9 cellular contexts compared by ENCODE assay signal in the genomic region with DNA sequence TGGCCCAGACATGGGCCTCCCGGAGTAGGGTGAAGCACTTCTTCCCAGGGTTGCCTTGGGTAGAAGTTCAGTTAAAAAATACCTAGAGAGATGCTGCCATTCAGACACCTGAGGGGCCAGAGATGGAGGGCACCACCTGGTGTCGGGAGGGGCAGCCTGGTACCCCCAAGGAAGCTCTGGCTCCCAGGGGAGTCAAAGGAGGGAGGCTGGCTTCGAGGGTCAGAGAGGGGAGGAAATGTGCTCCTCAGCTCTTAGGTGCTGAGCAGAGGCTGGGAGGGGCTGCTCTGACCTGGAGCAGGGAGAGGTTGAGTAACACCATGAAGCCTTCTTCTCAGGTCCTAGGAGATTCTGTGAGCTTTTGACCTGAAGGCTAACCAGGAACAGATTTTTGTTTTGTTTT. TPM values are rescaled to one million over a fixed set of nuclear protein-coding genes. Genes with fewer than 3 reads are reported as not detected.
A peak's percentile ranks its signal among the peaks of the same experiment; 100 is the strongest.
DNase-seq lines count a peak whose midpoint lies in the region; ATAC-seq, FAIRE-seq and TF ChIP-seq lines count a peak whose summit lies in the region.
"Had no signal": no experiment of that assay in that cellular context is flagged by ENCODE, and none has a peak within 500 bp of the region (broad histone marks: within the 10 kb centered on the region; RNA-seq: fewer than 3 reads in every experiment).

No MANE protein-coding gene starts in this region.

- WGBS in testis, 2 donors = 26 to 30% methylated on average over 3 of the region's 3 CpGs

- H3K9me3 ChIP-seq in keratinocyte (ENCODE audit: control insufficient read depth, low read depth, low read length) (no peaks in the 10 kb centered on the region), testis (no peaks in the 10 kb centered on the region)

- H3K36me3 ChIP-seq in keratinocyte (ENCODE audit: control insufficient read depth in 2 of 2, extremely low read depth in 1 of 2, insufficient read depth in 2 of 2, low read length in 2 of 2) = peaks cover 0 to 2% of the 10 kb centered on the region in 2 experiments
- H3K36me3 ChIP-seq in testis (ENCODE audit: low read depth, missing control alignments) = no peaks in the 10 kb centered on the region

- no peaks in the 10 kb centered on the region for H3K9me3 Mint-ChIP-seq in activated CD4-positive, alpha-beta T cell treated with anti-CD3 and anti-CD28 coated beads, Interleukin-2, amount 10 ng/mL, durations not matched to agents 24 days and 14 days
- no peaks in the 10 kb centered on the region for H3K9me3 Mint-ChIP-seq in activated T-helper 17 cell treated with anti-CD3 and anti-CD28 coated beads, Interleukin-2, amount 50 U/mL, for 72 hours

- H3K79me2 ChIP-seq in keratinocyte (ENCODE audit: control insufficient read depth, insufficient read depth, low read length) = peaks cover 30% of the 10 kb centered on the region

- FAIRE-seq in keratinocyte (lab: Jason Lieb, UNC) = no peak

- no peak for ATAC-seq in activated T-helper 17 cell treated with anti-CD3 and anti-CD28 coated beads, Interleukin-2, amount 50 U/mL, for 72 hours (replicated peaks)

- H3K4me1 ChIP-seq in keratinocyte (ENCODE audit: control insufficient read depth, extremely low read depth, insufficient read depth, low read length) (peaks cover 36% of the 10 kb centered on the region), testis (peaks cover 34% of the 10 kb centered on the region)

- no peaks in the 10 kb centered on the region for H3K9me1 ChIP-seq in keratinocyte (ENCODE audit: control insufficient read depth, extremely low read depth, insufficient read depth, low read length)

- H3K4me3 Mint-ChIP-seq in activated CD4-positive, alpha-beta T cell treated with anti-CD3 and anti-CD28 coated beads, Interleukin-2, amount 10 ng/mL, durations not matched to agents 24 days and 14 days = peak overlapping the region; percentile 99
- H3K4me3 Mint-ChIP-seq in activated T-helper 17 cell treated with anti-CD3 and anti-CD28 coated beads, Interleukin-2, amount 50 U/mL, for 72 hours = peak overlapping the region; percentile 96

- H3K9ac ChIP-seq in keratinocyte (ENCODE audit: control insufficient read depth, extremely low read depth, insufficient read depth, low read length) = peak overlapping the region; percentile 63

- H3K4me1 Mint-ChIP-seq in activated CD4-positive, alpha-beta T cell treated with anti-CD3 and anti-CD28 coated beads, Interleukin-2, amount 10 ng/mL, durations not matched to agents 24 days and 14 days = peaks cover 65% of the 10 kb centered on the region
- H3K4me1 Mint-ChIP-seq in activated T-helper 17 cell treated with anti-CD3 and anti-CD28 coated beads, Interleukin-2, amount 50 U/mL, for 72 hours = peaks cover 48% of the 10 kb centered on the region

- H4K20me1 ChIP-seq in keratinocyte (ENCODE audit: control insufficient read depth, extremely low read depth, insufficient read depth, low read length) = no peaks in the 10 kb centered on the region

- peak overlapping the region in 2 of 3 experiments; percentile 73 to 87 for H3K4me3 ChIP-seq in keratinocyte (ENCODE audit: control insufficient read depth in 2 of 3, extremely low read depth in 1 of 3, insufficient read depth in 2 of 3, low read depth in 1 of 3, low read length in 3 of 3)
- no peak overlapping the region for H3K4me3 ChIP-seq in testis

- no peak overlapping the region for H2AFZ ChIP-seq in keratinocyte (ENCODE audit: control insufficient read depth, low read length)

- H3K36me3 Mint-ChIP-seq in activated CD4-positive, alpha-beta T cell treated with anti-CD3 and anti-CD28 coated beads, Interleukin-2, amount 10 ng/mL, durations not matched to agents 24 days and 14 days (ENCODE audit: low read depth) = peaks cover 28% of the 10 kb centered on the region
- peaks cover 22% of the 10 kb centered on the region for H3K36me3 Mint-ChIP-seq in activated T-helper 17 cell treated with anti-CD3 and anti-CD28 coated beads, Interleukin-2, amount 50 U/mL, for 72 hours (ENCODE audit: low read depth)

- intact Hi-C loops in activated CD4-positive, alpha-beta T cell treated with anti-CD3 and anti-CD28 coated beads, Interleukin-2, amount 10 ng/mL, durations not matched to agents 24 days and 14 days (cut with micrococcal nuclease) = loop anchor here (2.0 to 5.0 kb wide), 7 partner anchors 13 to 553 kb away; a partner anchor contains a TSS
- intact Hi-C loops in testis (cut with DNase I; ENCODE audit: low total_unique reads) = no loop called here

- H3K4me2 ChIP-seq in keratinocyte (ENCODE audit: control insufficient read depth, extremely low read depth, insufficient read depth, low read depth, low read length) = peak overlapping the region; percentile 85

- H3K27me3 ChIP-seq in keratinocyte (ENCODE audit: control insufficient read depth, extremely low read depth, insufficient read depth, low read length) (no peaks in the 10 kb centered on the region), testis (no peaks in the 10 kb centered on the region)

- H3K27ac ChIP-seq in keratinocyte (ENCODE audit: control insufficient read depth, insufficient read depth, low read length) (no peak overlapping the region), testis (peak overlapping the region; percentile 15 to 82)

- H3K27ac Mint-ChIP-seq in activated CD4-positive, alpha-beta T cell treated with anti-CD3 and anti-CD28 coated beads, Interleukin-2, amount 10 ng/mL, durations not matched to agents 24 days and 14 days = peak overlapping the region; percentile 90
- H3K27ac Mint-ChIP-seq in activated T-helper 17 cell treated with anti-CD3 and anti-CD28 coated beads, Interleukin-2, amount 50 U/mL, for 72 hours = peak overlapping the region; percentile 99

- no peak for TF ChIP-seq POLR2A in testis (IDR thresholded peaks at IDR 0.05)

- DNase-seq in activated CD4-positive, alpha-beta T cell treated with anti-CD3 and anti-CD28 coated beads, Interleukin-2, amount 10 ng/mL, durations not matched to agents 24 days and 14 days = no peak
- no peak for DNase-seq in activated CD4-positive, alpha-beta T cell treated with anti-CD3 and anti-CD28 coated beads for 4 hours
- no peak for DNase-seq in keratinocyte (ENCODE audit: low read depth, low spot score)
- no peak for DNase-seq in testis
- DNase-seq in NCI-H1092 treated with DMSO at 0.1 percent for 48 hours (lab: John Stamatoyannopoulos, UW) = no peak
- DNase-seq in medulla oblongata (ENCODE audit: extremely low spot score) = no peak
- DNase-seq in NOMO-1 (lab: John Stamatoyannopoulos, UW; ENCODE audit: unreplicated experiment in 2 of 2) = no peak
- DNase-seq: NCI-H524 treated with DMSO at 0.1 percent for 48 hours had no signal

- H3K27me3 Mint-ChIP-seq in activated CD4-positive, alpha-beta T cell treated with anti-CD3 and anti-CD28 coated beads, Interleukin-2, amount 10 ng/mL, durations not matched to agents 24 days and 14 days = no peaks in the 10 kb centered on the region
- H3K27me3 Mint-ChIP-seq in activated T-helper 17 cell treated with anti-CD3 and anti-CD28 coated beads, Interleukin-2, amount 50 U/mL, for 72 hours = no peaks in the 10 kb centered on the region

- TF ChIP-seq CTCF in keratinocyte (optimal IDR thresholded peaks at IDR 0.05 in 1 of 3, IDR thresholded peaks at IDR 0.05 in 1 of 3, conservative IDR thresholded peaks at IDR 0.05 in 1 of 3; ENCODE audit: extremely low read depth in 1 of 3, insufficient read depth in 2 of 3, low read length in 3 of 3) (no peak), testis (IDR thresholded peaks at IDR 0.05) (no peak)

- dilution Hi-C loops in keratinocyte (cut with MboI; ENCODE audit: extremely low pct_ligation_motif_present, low sequenced_read_pairs) = no loop called here

RNA-seq across cellular contexts. Expression of a gene that starts 1.1 kb away (rescaled TPM):
- 10.4 and 13.1 TPM in 2 replicates for total RNA-seq in activated CD4-positive, alpha-beta T cell treated with anti-CD3 and anti-CD28 coated beads, Interleukin-2, amount 10 ng/mL, durations not matched to agents 24 days and 14 days
- 1 to 10 TPM; 9.6 to 10.0 TPM for total RNA-seq in activated T-helper 17 cell treated with anti-CD3 and anti-CD28 coated beads, Interleukin-2, amount 50 U/mL, for 72 hours
- polyA plus RNA-seq in keratinocyte (4.8 to 8.4 TPM (median 5.0 TPM) in 3 replicates), testis (ENCODE audit: insufficient read depth, low read depth, low replicate concordance) (10.5 TPM)
- polyA plus RNA-seq in keratinocyte (2011; ENCODE audit: low read depth) = 1.3 TPM
- 2.6 and 3.6 TPM in 2 replicates for polyA plus RNA-seq in keratinocyte (2011; cell fraction: cytosol; rRNA removed)
- 23.8 and 25.5 TPM in 2 replicates for polyA plus RNA-seq in keratinocyte (2011; cell fraction: nucleus; rRNA removed)
- 1.9 and 5.4 TPM in 2 replicates for polyA plus RNA-seq in keratinocyte (2012; ENCODE audit: low replicate concordance)
- 6.5 to 8.9 TPM (median 8.4 TPM) in 3 replicates for polyA minus RNA-seq in keratinocyte
- 5.2 TPM for polyA minus RNA-seq in keratinocyte (2011; cell fraction: cytosol; rRNA and poly(A)+ RNA removed)
- 13.4 and 13.5 TPM in 2 replicates for polyA minus RNA-seq in keratinocyte (2011; cell fraction: nucleus; rRNA and poly(A)+ RNA removed)
- 10 to 100 TPM; 25.8 to 33.5 TPM for total RNA-seq in testis

RNA-seq across cellular contexts. Expression of a gene that starts 1.4 kb away (rescaled TPM):
- total RNA-seq in activated CD4-positive, alpha-beta T cell treated with anti-CD3 and anti-CD28 coated beads, Interleukin-2, amount 10 ng/mL, durations not matched to agents 24 days and 14 days = 11.7 and 12.0 TPM in 2 replicates
- 1 to 10 TPM; 6.1 to 7.5 TPM for total RNA-seq in activated T-helper 17 cell treated with anti-CD3 and anti-CD28 coated beads, Interleukin-2, amount 50 U/mL, for 72 hours
- 10.4 to 14.9 TPM (median 13.1 TPM) in 3 replicates for polyA plus RNA-seq in keratinocyte
- 2.1 TPM for polyA plus RNA-seq in keratinocyte (2011; ENCODE audit: low read depth)
- 12.8 and 14.5 TPM in 2 replicates for polyA plus RNA-seq in keratinocyte (2011; cell fraction: cytosol; rRNA removed)
- polyA plus RNA-seq in keratinocyte (2011; cell fraction: nucleus; rRNA removed) = 12.7 and 17.8 TPM in 2 replicates
- polyA plus RNA-seq in keratinocyte (2012; ENCODE audit: low replicate concordance) = 6.6 and 8.7 TPM in 2 replicates
- polyA minus RNA-seq in keratinocyte = 21.1 to 32.3 TPM (median 23.8 TPM) in 3 replicates
- polyA minus RNA-seq in keratinocyte (2011; cell fraction: cytosol; rRNA and poly(A)+ RNA removed) = 16.5 TPM
- 9.0 and 13.9 TPM in 2 replicates for polyA minus RNA-seq in keratinocyte (2011; cell fraction: nucleus; rRNA and poly(A)+ RNA removed)
- total RNA-seq in testis = 10 to 100 TPM; 14.2 to 14.7 TPM
- polyA plus RNA-seq in testis (ENCODE audit: insufficient read depth, low read depth, low replicate concordance) = 10.2 TPM

RNA-seq across cellular contexts. Expression of a gene that starts 50.4 kb away (rescaled TPM):
- total RNA-seq in activated CD4-positive, alpha-beta T cell treated with anti-CD3 and anti-CD28 coated beads, Interleukin-2, amount 10 ng/mL, durations not matched to agents 24 days and 14 days = 60.9 and 61.7 TPM in 2 replicates
- 10 to 100 TPM; 38.3 to 70.2 TPM for total RNA-seq in activated T-helper 17 cell treated with anti-CD3 and anti-CD28 coated beads, Interleukin-2, amount 50 U/mL, for 72 hours
- polyA plus RNA-seq in keratinocyte = 47.7 to 71.8 TPM (median 48.4 TPM) in 3 replicates
- polyA plus RNA-seq in keratinocyte (2011; ENCODE audit: low read depth) = 4.6 TPM
- 28.4 and 53.5 TPM in 2 replicates for polyA plus RNA-seq in keratinocyte (2011; cell fraction: cytosol; rRNA removed)
- polyA plus RNA-seq in keratinocyte (2011; cell fraction: nucleus; rRNA removed) = 62.4 and 87.9 TPM in 2 replicates
- polyA plus RNA-seq in keratinocyte (2012; ENCODE audit: low replicate concordance) = 21.3 and 30.8 TPM in 2 replicates
- 20.3 to 78.6 TPM (median 48.3 TPM) in 3 replicates for polyA minus RNA-seq in keratinocyte
- 47.4 TPM for polyA minus RNA-seq in keratinocyte (2011; cell fraction: cytosol; rRNA and poly(A)+ RNA removed)
- polyA minus RNA-seq in keratinocyte (2011; cell fraction: nucleus; rRNA and poly(A)+ RNA removed) = 43.5 and 62.9 TPM in 2 replicates
- total RNA-seq in testis = 10 to 100 TPM; 61.2 to 61.5 TPM
- polyA plus RNA-seq in testis (ENCODE audit: insufficient read depth, low read depth, low replicate concordance) = 115 TPM

Comparison
In these comparisons a context has a peak if more than half of its experiments do, and no peak if none do; other contexts are left out.
1. H3K4me3 ChIP-seq: peak in keratinocyte (2 of 3); none in testis (0 of 2).